ENCODE assay signal across 12 cellular contexts in the genomic region with DNA sequence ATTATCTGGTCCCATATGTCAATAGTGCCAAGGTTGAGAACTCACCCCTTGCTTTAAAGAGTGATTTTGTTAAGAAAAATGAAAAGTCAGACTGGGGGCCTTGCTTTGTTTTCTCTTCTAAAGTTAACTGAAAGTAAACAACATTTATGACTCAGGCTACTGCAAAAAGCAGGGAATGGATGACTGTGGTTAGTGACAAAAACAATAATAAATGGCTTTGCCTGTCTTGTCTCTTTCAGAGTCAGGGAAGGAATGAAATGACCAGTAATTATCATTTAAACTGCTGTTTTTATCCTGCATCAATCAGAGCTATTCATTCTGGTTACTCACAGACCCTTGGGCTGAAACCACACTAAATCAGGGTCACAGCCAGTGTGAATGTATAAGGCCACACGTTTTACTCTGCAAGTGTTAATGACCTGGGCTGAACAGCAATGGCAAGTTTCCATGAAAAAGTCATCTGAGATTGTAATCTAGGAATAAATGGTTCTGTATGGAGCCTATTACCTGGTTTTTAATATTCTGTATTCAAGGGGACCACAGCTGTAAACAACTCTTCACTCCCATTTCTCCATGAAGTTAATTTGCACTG.
A peak's percentile ranks its signal among the peaks of the same experiment; 100 is the strongest.
DNase-seq lines count a peak whose midpoint lies in the region; ATAC-seq, FAIRE-seq and TF ChIP-seq lines count a peak whose summit lies in the region.
"Had no signal": no experiment of that assay in that cellular context is flagged by ENCODE, and none has a peak within 500 bp of the region (broad histone marks: within the 10 kb centered on the region; RNA-seq: fewer than 3 reads in every experiment).

No MANE protein-coding gene starts in this region.

- DNase-seq in AG10803 (ENCODE audit: low read depth) (peak; percentile 46), HTR-8/SVneo (ENCODE audit: insufficient read length, low spot score) (peak; percentile 29), astrocyte of the hippocampus (ENCODE audit: low read depth, low spot score) (peak; percentile 62), medulla oblongata (ENCODE audit: extremely low spot score) (peak; percentile 58), T-helper 17 cell (no peak), hepatic stellate cell (ENCODE audit: low spot score) (no peak), anterior cingulate cortex (lab: John Stamatoyannopoulos, UW) (no peak), COLO668 (lab: John Stamatoyannopoulos, UW; ENCODE audit: unreplicated experiment) (no peak)
- DNase-seq: NCI-H187, WERI-Rb-1 had no signal

- H3K9me3 ChIP-seq in T-helper 17 cell (ENCODE audit: control insufficient read depth, low read length, poor library complexity, severe bottlenecking) = no peaks in the 10 kb centered on the region
- H3K9me3 ChIP-seq: BLaER1 treated with 17β-estradiol and CSF1 and Interleukin-3, amounts not matched to agents 10 nM and 100 nM had no signal

- no peak overlapping the region for H3K4me3 Mint-ChIP-seq in T-helper 17 cell

- no peak for FAIRE-seq in HTR-8/SVneo (lab: Jason Lieb, UNC)
- FAIRE-seq: GM19239 had no signal

- no peak for ATAC-seq in T-helper 17 cell

- no peak overlapping the region for H3K27ac Mint-ChIP-seq in T-helper 17 cell

- no peaks in the 10 kb centered on the region for H3K36me3 Mint-ChIP-seq in T-helper 17 cell (ENCODE audit: low read depth)

- no peak overlapping the region for H3K4me3 ChIP-seq in AG10803 (ENCODE audit: low read length)
- H3K4me3 ChIP-seq: BLaER1 treated with 17β-estradiol and CSF1 and Interleukin-3, amounts not matched to agents 10 nM and 100 nM had no signal

- peaks cover 17% of the 10 kb centered on the region for H3K27me3 Mint-ChIP-seq in T-helper 17 cell

- TF ChIP-seq CTCF in AG10803 (conservative IDR thresholded peaks at IDR 0.05; ENCODE audit: low read length) = no peak

- no peaks in the 10 kb centered on the region for H3K4me1 Mint-ChIP-seq in T-helper 17 cell

Comparison
In these comparisons a context has a peak if more than half of its experiments do, and no peak if none do; other contexts are left out.
1. DNase-seq: peak in AG10803 (single experiment), HTR-8/SVneo (single experiment), astrocyte of the hippocampus (single experiment) and medulla oblongata (single experiment); none in T-helper 17 cell (0 of 3), hepatic stellate cell (single experiment), anterior cingulate cortex (0 of 58) and COLO668 (single experiment).